28 cellular contexts compared by ENCODE assay signal in genomic region chr6:142985286-142985685, GRCh38.
"Had no signal": no experiment of that assay in that cellular context is flagged by ENCODE, and none has a peak within 500 bp of the region (broad histone marks: within the 10 kb centered on the region; RNA-seq: fewer than 3 reads in every experiment).

No MANE protein-coding gene starts in this region.

- H3K4me1 Mint-ChIP-seq: activated T-helper 17 cell treated with anti-CD3 and anti-CD28 coated beads, Interleukin-2, amount 50 U/mL, for 72 hours; nephron progenitor cell had no signal

- H3K27me3 ChIP-seq: body of pancreas, gastroesophageal sphincter, hepatocyte, ovary, sigmoid colon, tibial nerve had no signal

- H3K79me2 ChIP-seq: hepatocyte had no signal

- H3K9me3 ChIP-seq: body of pancreas, ovary, sigmoid colon had no signal

- H3K4me2 ChIP-seq: hepatocyte, smooth muscle cell had no signal

- H3K36me3 ChIP-seq: gastroesophageal sphincter, ovary, sigmoid colon, tibial nerve had no signal

- H3K4me1 ChIP-seq: body of pancreas, gastroesophageal sphincter, sigmoid colon had no signal

- H3K27ac Mint-ChIP-seq: activated B cell treated with CpG ODN at 0.5 μM for 24 hours; activated CD8-positive, alpha-beta T cell treated with anti-CD3 and anti-CD28 coated beads for 36 hours; activated T-helper 17 cell treated with anti-CD3 and anti-CD28 coated beads, Interleukin-2, amount 50 U/mL, for 72 hours; dendritic cell treated with granulocyte-macrophage colony-stimulating factor and Interleukin-4, amounts not matched to agents 40 ng/mL and 50 ng/mL, for 4 days; endodermal cell; naive B cell; nephron progenitor cell; progenitor cell of endocrine pancreas; T-helper 2 cell treated with Interferon-gamma antibody and Interleukin-4, amounts not matched to agents 5 μg/mL and 100 μg/mL, for 36 hours had no signal

- H3K4me3 ChIP-seq: body of pancreas, gastroesophageal sphincter, hepatocyte, ovary, sigmoid colon, smooth muscle cell, tibial nerve had no signal

- H3K27ac ChIP-seq: body of pancreas, gastroesophageal sphincter, hepatocyte, ovary, sigmoid colon, tibial nerve had no signal

- DNase-seq: activated B cell treated with CpG ODN at 0.5 μM for 24 hours; activated CD4-positive, alpha-beta T cell treated with anti-CD3 and anti-CD28 coated beads, Interleukin-2, amount 50 U/mL, for 1 hour; activated CD8-positive, alpha-beta T cell treated with anti-CD3 and anti-CD28 coated beads for 36 hours; activated gamma-delta T cell treated with Interleukin-2 at 50 U/mL for 16 hours; activated naive CD4-positive, alpha-beta T cell treated with anti-CD3 and anti-CD28 coated beads, Interleukin-2, amount 50 U/mL, for 16 hours; activated T-cell treated with anti-CD3 and anti-CD28 coated beads, Interleukin-2, amount 50 U/mL, for 4 hours; body of pancreas; cerebellar nuclear complex; endodermal cell; islet precursor cell; left ventricle myocardium superior; naive B cell; nephron progenitor cell; ovary; retina; sigmoid colon; stimulated activated CD4-positive, alpha-beta T cell treated with anti-CD3 and anti-CD28 coated beads, Interleukin-15, amount 100 ng/mL, for 24 hours; stimulated activated CD4-positive, alpha-beta T cell treated with anti-CD3 and anti-CD28 coated beads, Interleukin-2, amount 100 ng/mL, for 24 hours; stimulated activated naive CD4-positive, alpha-beta T cell; T-helper 1 cell had no signal

- H3K4me3 Mint-ChIP-seq: activated B cell treated with CpG ODN at 0.5 μM for 24 hours; activated CD8-positive, alpha-beta T cell treated with anti-CD3 and anti-CD28 coated beads for 36 hours; activated T-cell treated with anti-CD3 and anti-CD28 coated beads, Interleukin-2, amount 50 U/mL, for 4 hours; activated T-helper 17 cell treated with anti-CD3 and anti-CD28 coated beads, Interleukin-2, amount 50 U/mL, for 72 hours; dendritic cell treated with granulocyte-macrophage colony-stimulating factor and Interleukin-4, amounts not matched to agents 40 ng/mL and 50 ng/mL, for 4 days; endodermal cell; naive B cell; nephron progenitor cell; T-helper 2 cell treated with Interferon-gamma antibody and Interleukin-4, amounts not matched to agents 5 μg/mL and 100 μg/mL, for 36 hours had no signal

- H2AFZ ChIP-seq: hepatocyte had no signal

- H3K27me3 Mint-ChIP-seq: activated CD8-positive, alpha-beta T cell treated with anti-CD3 and anti-CD28 coated beads for 36 hours had no signal
